24 cellular contexts compared by ENCODE assay signal in the genomic region with DNA sequence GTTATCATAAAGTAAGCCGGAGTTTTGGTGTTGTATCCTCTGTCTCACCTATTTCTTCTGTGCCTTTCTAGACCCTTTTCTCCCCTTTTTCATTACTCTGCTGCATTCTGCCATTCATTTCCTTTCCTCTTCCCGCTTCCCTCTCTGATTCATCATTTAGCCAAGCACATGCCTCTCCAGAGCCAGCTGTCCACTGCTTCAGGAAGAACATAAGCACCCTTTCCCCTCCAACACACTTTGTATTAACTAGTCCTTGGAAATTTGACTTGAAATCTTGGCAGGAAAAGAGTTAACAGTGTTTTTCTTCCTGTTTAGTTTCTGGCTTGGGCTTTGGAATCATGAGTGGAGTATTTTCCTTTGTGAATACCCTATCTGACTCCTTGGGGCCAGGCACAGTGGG. TPM values are rescaled to one million over a fixed set of nuclear protein-coding genes. Genes with fewer than 3 reads are reported as not detected.
A peak's percentile ranks its signal among the peaks of the same experiment; 100 is the strongest.
DNase-seq lines count a peak whose midpoint lies in the region; FAIRE-seq and TF ChIP-seq lines count a peak whose summit lies in the region.
"Had no signal": no experiment of that assay in that cellular context is flagged by ENCODE, and none has a peak within 500 bp of the region (broad histone marks: within the 10 kb centered on the region; RNA-seq: fewer than 3 reads in every experiment).

No MANE protein-coding gene starts in this region.

- H3K9me3 Mint-ChIP-seq in glutamatergic neuron (ENCODE audit: unreplicated experiment) = no peaks in the 10 kb centered on the region
- H3K9me3 Mint-ChIP-seq: activated naive CD4-positive, alpha-beta T cell treated with anti-CD3 and anti-CD28 coated beads, Interleukin-2, amount 50 U/mL, for 72 hours; activated T-cell treated with anti-CD3 and anti-CD28 coated beads, Interleukin-2, amount 50 U/mL, for 72 hours; neural crest cell; stimulated activated naive CD8-positive, alpha-beta T cell treated with anti-CD3 and anti-CD28 coated beads, Interleukin-15, amount 100 ng/mL, for 72 hours had no signal

- no peaks in the 10 kb centered on the region for H3K36me3 ChIP-seq in endothelial cell of umbilical vein (ENCODE audit: control insufficient read depth in 2 of 2, extremely low read depth in 1 of 2, insufficient read depth in 2 of 2, low read length in 2 of 2)
- no peaks in the 10 kb centered on the region for H3K36me3 ChIP-seq in neuronal stem cell (replicated peaks in 1 of 2; ENCODE audit: control insufficient read depth in 2 of 2, insufficient read depth in 2 of 2, low read length in 2 of 2)
- H3K36me3 ChIP-seq: gastrocnemius medialis had no signal

- no peak overlapping the region for H3K23ac ChIP-seq in neuronal stem cell (ENCODE audit: low read depth, low read length, poor library complexity)

- no CpG with 5 or more reads among the region's 2 CpGs for WGBS in neuronal stem cell (ENCODE audit: extremely low coverage in 2 of 2, insufficient read length in 2 of 2, insufficient replicate concordance in 1 of 2), 2 donors

- no peaks in the 10 kb centered on the region for H3K79me2 ChIP-seq in endothelial cell of umbilical vein (ENCODE audit: control insufficient read depth, insufficient read depth, low read length)

- H3K36me3 Mint-ChIP-seq in glutamatergic neuron (ENCODE audit: unreplicated experiment) = no peaks in the 10 kb centered on the region
- H3K36me3 Mint-ChIP-seq: activated naive CD4-positive, alpha-beta T cell treated with anti-CD3 and anti-CD28 coated beads, Interleukin-2, amount 50 U/mL, for 72 hours had no signal

- H3K27me3 Mint-ChIP-seq in glutamatergic neuron (ENCODE audit: unreplicated experiment) = no peaks in the 10 kb centered on the region
- H3K27me3 Mint-ChIP-seq: stimulated activated naive CD8-positive, alpha-beta T cell treated with anti-CD3 and anti-CD28 coated beads, Interleukin-15, amount 100 ng/mL, for 72 hours had no signal

- POLR2A ChIA-PET in endothelial cell of umbilical vein (lab: Charles Lee) = no interaction called here

- H3K4me1 ChIP-seq in endothelial cell of umbilical vein (ENCODE audit: control insufficient read depth, extremely low read depth, insufficient read depth, low read length) (peaks cover 46% of the 10 kb centered on the region), neuronal stem cell (ENCODE audit: control insufficient read depth in 2 of 2, insufficient read depth in 1 of 2, low read depth in 1 of 2, low read length in 2 of 2) (peaks cover 0 to 7% of the 10 kb centered on the region in 2 donors)

- TF ChIP-seq CTCF in endothelial cell of umbilical vein (IDR thresholded peaks at IDR 0.05; ENCODE audit: extremely low read depth in 1 of 2, insufficient read depth in 1 of 2, low read depth in 1 of 2, low read length in 2 of 2) = no peak
- TF ChIP-seq CTCF in glutamatergic neuron (IDR thresholded peaks at IDR 0.05; ENCODE audit: partially characterized antibody, unreplicated experiment) = no peak

- no peaks in the 10 kb centered on the region for H3K9me1 ChIP-seq in endothelial cell of umbilical vein (replicated peaks; ENCODE audit: control insufficient read depth, extremely low read depth, insufficient read depth, low read length)

- H3K9ac ChIP-seq in endothelial cell of umbilical vein (replicated peaks; ENCODE audit: extremely low read depth, insufficient read depth, low read length) (peak overlapping the region; percentile 43), neuronal stem cell (ENCODE audit: low read depth, low read length, poor library complexity) (no peak overlapping the region)

- no peak overlapping the region for H3K18ac ChIP-seq in neuronal stem cell (ENCODE audit: low read length)

- H3K27ac ChIP-seq in endothelial cell of umbilical vein (ENCODE audit: insufficient read depth, low read depth, low read length) (peak overlapping the region; percentile 64), neuronal stem cell (replicated peaks; ENCODE audit: low read length) (no peak overlapping the region)
- H3K27ac ChIP-seq: gastrocnemius medialis, SK-N-MC had no signal

- H4K91ac ChIP-seq in neuronal stem cell (ENCODE audit: low read depth, low read length, poor library complexity) = no peak overlapping the region

- TF ChIP-seq POLR2A in endothelial cell of umbilical vein (IDR thresholded peaks at IDR 0.05; ENCODE audit: low read depth, low read length) = no peak

- H2BK5ac ChIP-seq in neuronal stem cell (ENCODE audit: low read length) = no peak overlapping the region

- no peak overlapping the region for H3K27ac Mint-ChIP-seq in glutamatergic neuron (ENCODE audit: unreplicated experiment)
- H3K27ac Mint-ChIP-seq: activated T-cell treated with anti-CD3 and anti-CD28 coated beads, Interleukin-2, amount 50 U/mL, for 72 hours had no signal

- H3K27me3 ChIP-seq in endothelial cell of umbilical vein (ENCODE audit: control insufficient read depth in 2 of 2, insufficient read depth in 2 of 2, low read length in 2 of 2) = no peaks in the 10 kb centered on the region
- no peaks in the 10 kb centered on the region for H3K27me3 ChIP-seq in neuronal stem cell (ENCODE audit: control insufficient read depth in 3 of 3, insufficient read depth in 3 of 3, low read depth in 1 of 3, low read length in 3 of 3)
- H3K27me3 ChIP-seq: gastrocnemius medialis, tibial nerve had no signal

- H2AFZ ChIP-seq in endothelial cell of umbilical vein (ENCODE audit: low read depth, low read length) (peak overlapping the region; percentile 75), neuronal stem cell (ENCODE audit: low read length) (peak overlapping the region; percentile 27)

- H4K20me1 ChIP-seq in endothelial cell of umbilical vein (replicated peaks; ENCODE audit: control insufficient read depth, extremely low read depth, insufficient read depth, low read length) = no peaks in the 10 kb centered on the region

- H3K4me1 Mint-ChIP-seq in glutamatergic neuron (ENCODE audit: low read depth, unreplicated experiment) = no peaks in the 10 kb centered on the region

- BruUV-seq in endothelial cell of umbilical vein (replicated peaks; lab: Mats Ljungman, UMichigan) = no TSS peak

- H3K9me3 ChIP-seq in endothelial cell of umbilical vein (replicated peaks; ENCODE audit: control insufficient read depth, insufficient read depth, low read length) (no peaks in the 10 kb centered on the region), neuronal stem cell (replicated peaks in 1 of 2; ENCODE audit: control insufficient read depth in 2 of 2, insufficient read depth in 1 of 2, low read depth in 1 of 2, low read length in 2 of 2) (no peaks in the 10 kb centered on the region)
- H3K9me3 ChIP-seq: gastrocnemius medialis, tibial nerve had no signal

- no peak overlapping the region for H2BK12ac ChIP-seq in neuronal stem cell (ENCODE audit: low read length)

- peak overlapping the region; percentile 75 for H3K4me2 ChIP-seq in endothelial cell of umbilical vein (ENCODE audit: insufficient read depth, low read length)
- H3K4me2 ChIP-seq in neuronal stem cell (ENCODE audit: insufficient read depth, low read length, poor library complexity, severe bottlenecking) = no peak overlapping the region

- H2BK120ac ChIP-seq in neuronal stem cell (ENCODE audit: low read depth, low read length) = no peak overlapping the region

- H4K8ac ChIP-seq in neuronal stem cell (ENCODE audit: low read depth, low read length) = no peak overlapping the region

- H2BK15ac ChIP-seq in neuronal stem cell (ENCODE audit: low read length) = no peak overlapping the region

- DNase-seq in EL (peak; percentile 28), NCI-H226 (peak; percentile 25), endothelial cell of umbilical vein (ENCODE audit: low read depth, low spot score) (peak; percentile 86), neuronal stem cell (ENCODE audit: low spot score) (no peak), dedifferentiated amniotic fluid mesenchymal stem cell (ENCODE audit: extremely low spot score) (no peak), amniotic stem cell (lab: John Stamatoyannopoulos, UW) (no peak), glutamatergic neuron (no peak)
- DNase-seq: activated CD4-positive, CD25-positive, alpha-beta regulatory T cell treated with anti-CD3 and anti-CD28 coated beads, Interleukin-2, amount 50 U/mL, for 72 hours; activated CD8-positive, alpha-beta memory T cell treated with anti-CD3 and anti-CD28 coated beads for 24 hours; activated T-cell treated with anti-CD3 and anti-CD28 coated beads, Interleukin-2, amount 50 U/mL, for 72 hours; cortex of kidney; DMS79 treated with DMSO at 0.1 percent for 48 hours; gastrocnemius medialis; Karpas-422; left colon; midbrain; NCI-H1930; stimulated activated CD4-positive, alpha-beta T cell treated with anti-CD3 and anti-CD28 coated beads, Interleukin-4, amount 100 ng/mL, for 1 hour; stimulated activated naive CD8-positive, alpha-beta T cell treated with anti-CD3 and anti-CD28 coated beads, Interleukin-15, amount 100 ng/mL, for 72 hours had no signal

- no peak overlapping the region for H3K4ac ChIP-seq in neuronal stem cell (ENCODE audit: low read length)

- H3K14ac ChIP-seq in neuronal stem cell (ENCODE audit: low read length) = no peak overlapping the region

- H3K4me3 ChIP-seq in endothelial cell of umbilical vein (replicated peaks in 1 of 3; ENCODE audit: insufficient read depth in 1 of 3, low read depth in 1 of 3, low read length in 3 of 3) (peak overlapping the region in 1 of 3 experiments; percentile 3), neuronal stem cell (ENCODE audit: low read length in 2 of 2) (no peak overlapping the region)
- H3K4me3 ChIP-seq: gastrocnemius medialis, SK-N-MC, tibial nerve had no signal

- dilution Hi-C loops in endothelial cell of umbilical vein (cut with MboI; ENCODE audit: extremely low pct_ligation_motif_present, low sequenced_read_pairs) = no loop called here

- CTCF ChIA-PET in endothelial cell of umbilical vein (lab: Charles Lee) = interaction anchor here (0.8 to 5.9 kb wide), 10 partner anchors 9 to 782 kb away, joined by 3 to 166 read pairs (median 4); a partner anchor contains a TSS

- no peak overlapping the region for H2AK5ac ChIP-seq in neuronal stem cell (ENCODE audit: low read depth, low read length)

- intact Hi-C loops in endothelial cell of umbilical vein (cut with micrococcal nuclease) = loop anchor here (1.0 to 5.0 kb wide), 6 partner anchors 98 to 440 kb away; a partner anchor contains a TSS

- H3K4me3 Mint-ChIP-seq in glutamatergic neuron (ENCODE audit: unreplicated experiment) = no peak overlapping the region
- H3K4me3 Mint-ChIP-seq: activated T-cell treated with anti-CD3 and anti-CD28 coated beads, Interleukin-2, amount 50 U/mL, for 72 hours; neural crest cell; stimulated activated naive CD8-positive, alpha-beta T cell treated with anti-CD3 and anti-CD28 coated beads, Interleukin-15, amount 100 ng/mL, for 72 hours had no signal

- no peaks in the 10 kb centered on the region for H3K79me1 ChIP-seq in neuronal stem cell (ENCODE audit: low read depth, low read length)

- peak; percentile 95 for FAIRE-seq in endothelial cell of umbilical vein (lab: Jason Lieb, UNC)
- FAIRE-seq: H54 had no signal

RNA-seq across cellular contexts. Expression of a gene that starts 9.7 kb away (rescaled TPM):
- total RNA-seq in endothelial cell of umbilical vein (24.6 and 28.8 TPM in 2 replicates), glutamatergic neuron (ENCODE audit: unreplicated experiment) (27.8 TPM)
- 14.0 and 14.6 TPM in 2 replicates for polyA plus RNA-seq in endothelial cell of umbilical vein
- 7.7 and 8.3 TPM in 2 replicates for polyA plus RNA-seq in endothelial cell of umbilical vein (2011; cell fraction: cytosol; rRNA removed)
- polyA plus RNA-seq in endothelial cell of umbilical vein (2011; cell fraction: nucleus; rRNA removed) = 17.3 and 20.7 TPM in 2 replicates
- polyA plus RNA-seq in endothelial cell of umbilical vein (2012) = 9.5 and 14.2 TPM in 2 replicates
- 21.7 and 27.9 TPM in 2 replicates for polyA minus RNA-seq in endothelial cell of umbilical vein
- polyA minus RNA-seq in endothelial cell of umbilical vein (2011; cell fraction: cytosol; rRNA and poly(A)+ RNA removed) = not detected
- polyA minus RNA-seq in endothelial cell of umbilical vein (2011; cell fraction: nucleus; rRNA and poly(A)+ RNA removed) = 19.2 and 31.2 TPM in 2 replicates
- 3.6 TPM for polyA plus RNA-seq in neuronal stem cell (2013, experiment 1 of 2)
- polyA plus RNA-seq in neuronal stem cell (2013, experiment 2 of 2) = 3.9 TPM

Comparison
In these comparisons a context has a peak if more than half of its experiments do, and no peak if none do; other contexts are left out.
1. DNase-seq: peak in EL (single experiment), NCI-H226 (single experiment) and endothelial cell of umbilical vein (single experiment); none in neuronal stem cell (single experiment), dedifferentiated amniotic fluid mesenchymal stem cell (single experiment), amniotic stem cell (single experiment) and glutamatergic neuron (single experiment).